ENCODE assay signal across 1 cellular context in the genomic region with DNA sequence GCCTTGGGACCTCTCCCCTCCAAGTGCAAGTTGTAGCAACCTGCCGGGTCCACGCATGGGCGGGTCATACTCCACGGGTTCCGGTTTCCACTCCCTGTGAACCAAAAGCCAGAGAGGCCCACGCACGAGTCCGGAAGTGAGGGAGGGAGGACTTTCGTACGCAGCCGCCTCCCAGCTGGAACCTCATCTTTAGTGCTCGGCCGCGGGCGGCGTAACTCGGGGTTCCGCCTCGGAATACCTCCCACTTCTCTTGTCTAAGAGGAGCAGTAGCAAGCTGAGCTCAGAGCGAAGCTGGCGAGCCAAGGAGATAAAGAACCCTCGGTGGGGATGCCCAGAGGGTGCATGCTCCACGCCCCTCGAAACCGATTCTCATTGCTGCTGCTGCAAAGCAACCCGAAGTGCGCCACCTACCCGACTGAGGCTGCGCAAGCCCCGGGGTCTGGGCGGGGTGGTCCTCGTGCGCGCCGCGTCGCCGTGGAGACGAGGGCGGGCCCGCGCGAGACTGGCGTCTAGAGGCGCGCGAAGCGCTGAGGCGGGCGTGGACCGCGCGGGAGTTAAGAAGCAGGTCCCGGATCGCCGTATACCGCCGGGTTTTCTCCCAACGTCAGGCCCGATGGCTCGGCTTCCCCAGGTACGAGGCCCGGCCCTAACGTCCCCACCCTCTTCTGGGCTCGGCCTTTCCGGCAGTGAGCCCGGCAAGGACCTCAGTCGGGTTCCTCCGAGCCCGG.
TF ChIP-seq lines count a peak whose summit lies in the region.

A gene with protein sequence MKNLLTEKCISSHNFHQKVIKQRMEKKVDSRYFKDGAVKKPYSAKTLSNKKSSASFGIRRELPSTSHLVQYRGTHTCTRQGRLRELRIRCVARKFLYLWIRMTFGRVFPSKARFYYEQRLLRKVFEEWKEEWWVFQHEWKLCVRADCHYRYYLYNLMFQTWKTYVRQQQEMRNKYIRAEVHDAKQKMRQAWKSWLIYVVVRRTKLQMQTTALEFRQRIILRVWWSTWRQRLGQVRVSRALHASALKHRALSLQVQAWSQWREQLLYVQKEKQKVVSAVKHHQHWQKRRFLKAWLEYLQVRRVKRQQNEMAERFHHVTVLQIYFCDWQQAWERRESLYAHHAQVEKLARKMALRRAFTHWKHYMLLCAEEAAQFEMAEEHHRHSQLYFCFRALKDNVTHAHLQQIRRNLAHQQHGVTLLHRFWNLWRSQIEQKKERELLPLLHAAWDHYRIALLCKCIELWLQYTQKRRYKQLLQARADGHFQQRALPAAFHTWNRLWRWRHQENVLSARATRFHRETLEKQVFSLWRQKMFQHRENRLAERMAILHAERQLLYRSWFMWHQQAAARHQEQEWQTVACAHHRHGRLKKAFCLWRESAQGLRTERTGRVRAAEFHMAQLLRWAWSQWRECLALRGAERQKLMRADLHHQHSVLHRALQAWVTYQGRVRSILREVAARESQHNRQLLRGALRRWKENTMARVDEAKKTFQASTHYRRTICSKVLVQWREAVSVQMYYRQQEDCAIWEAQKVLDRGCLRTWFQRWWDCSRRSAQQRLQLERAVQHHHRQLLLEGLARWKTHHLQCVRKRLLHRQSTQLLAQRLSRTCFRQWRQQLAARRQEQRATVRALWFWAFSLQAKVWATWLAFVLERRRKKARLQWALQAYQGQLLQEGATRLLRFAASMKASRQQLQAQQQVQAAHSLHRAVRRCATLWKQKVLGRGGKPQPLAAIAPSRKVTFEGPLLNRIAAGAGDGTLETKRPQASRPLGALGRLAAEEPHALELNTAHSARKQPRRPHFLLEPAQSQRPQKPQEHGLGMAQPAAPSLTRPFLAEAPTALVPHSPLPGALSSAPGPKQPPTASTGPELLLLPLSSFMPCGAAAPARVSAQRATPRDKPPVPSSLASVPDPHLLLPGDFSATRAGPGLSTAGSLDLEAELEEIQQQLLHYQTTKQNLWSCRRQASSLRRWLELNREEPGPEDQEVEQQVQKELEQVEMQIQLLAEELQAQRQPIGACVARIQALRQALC (plus strand): TSS at position 530 of the 728 bp plus-strand sequence. CDS start 11,749 bp downstream, outside the sequence.

TF ChIP-seq in HepG2, 621 proteins besides CTCF, POLR2A, EP300 and RAD21 (continued from another document and continues in another):
- TF ChIP-seq, protein P1, sequence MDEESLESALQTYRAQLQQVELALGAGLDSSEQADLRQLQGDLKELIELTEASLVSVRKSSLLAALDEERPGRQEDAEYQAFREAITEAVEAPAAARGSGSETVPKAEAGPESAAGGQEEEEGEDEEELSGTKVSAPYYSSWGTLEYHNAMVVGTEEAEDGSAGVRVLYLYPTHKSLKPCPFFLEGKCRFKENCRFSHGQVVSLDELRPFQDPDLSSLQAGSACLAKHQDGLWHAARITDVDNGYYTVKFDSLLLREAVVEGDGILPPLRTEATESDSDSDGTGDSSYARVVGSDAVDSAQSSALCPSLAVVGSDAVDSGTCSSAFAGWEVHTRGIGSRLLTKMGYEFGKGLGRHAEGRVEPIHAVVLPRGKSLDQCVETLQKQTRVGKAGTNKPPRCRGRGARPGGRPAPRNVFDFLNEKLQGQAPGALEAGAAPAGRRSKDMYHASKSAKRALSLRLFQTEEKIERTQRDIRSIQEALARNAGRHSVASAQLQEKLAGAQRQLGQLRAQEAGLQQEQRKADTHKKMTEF (CRISPR knock-in tag; IDR thresholded peaks at IDR 0.05) = 0 out of 2 replicates have a peak, but pooled peaks have one; percentile 43
- TF ChIP-seq, protein P2, sequence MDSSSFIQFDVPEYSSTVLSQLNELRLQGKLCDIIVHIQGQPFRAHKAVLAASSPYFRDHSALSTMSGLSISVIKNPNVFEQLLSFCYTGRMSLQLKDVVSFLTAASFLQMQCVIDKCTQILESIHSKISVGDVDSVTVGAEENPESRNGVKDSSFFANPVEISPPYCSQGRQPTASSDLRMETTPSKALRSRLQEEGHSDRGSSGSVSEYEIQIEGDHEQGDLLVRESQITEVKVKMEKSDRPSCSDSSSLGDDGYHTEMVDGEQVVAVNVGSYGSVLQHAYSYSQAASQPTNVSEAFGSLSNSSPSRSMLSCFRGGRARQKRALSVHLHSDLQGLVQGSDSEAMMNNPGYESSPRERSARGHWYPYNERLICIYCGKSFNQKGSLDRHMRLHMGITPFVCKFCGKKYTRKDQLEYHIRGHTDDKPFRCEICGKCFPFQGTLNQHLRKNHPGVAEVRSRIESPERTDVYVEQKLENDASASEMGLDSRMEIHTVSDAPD (CRISPR knock-in tag; IDR thresholded peaks at IDR 0.05) = no peak
- TF ChIP-seq, protein P3, sequence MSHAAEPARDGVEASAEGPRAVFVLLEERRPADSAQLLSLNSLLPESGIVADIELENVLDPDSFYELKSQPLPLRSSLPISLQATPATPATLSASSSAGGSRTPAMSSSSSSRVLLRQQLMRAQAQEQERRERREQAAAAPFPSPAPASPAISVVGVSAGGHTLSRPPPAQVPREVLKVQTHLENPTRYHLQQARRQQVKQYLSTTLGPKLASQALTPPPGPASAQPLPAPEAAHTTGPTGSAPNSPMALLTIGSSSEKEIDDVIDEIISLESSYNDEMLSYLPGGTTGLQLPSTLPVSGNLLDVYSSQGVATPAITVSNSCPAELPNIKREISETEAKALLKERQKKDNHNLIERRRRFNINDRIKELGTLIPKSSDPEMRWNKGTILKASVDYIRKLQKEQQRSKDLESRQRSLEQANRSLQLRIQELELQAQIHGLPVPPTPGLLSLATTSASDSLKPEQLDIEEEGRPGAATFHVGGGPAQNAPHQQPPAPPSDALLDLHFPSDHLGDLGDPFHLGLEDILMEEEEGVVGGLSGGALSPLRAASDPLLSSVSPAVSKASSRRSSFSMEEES (CRISPR knock-in tag; IDR thresholded peaks at IDR 0.05) = 0 out of 2 replicates have a peak, but pooled peaks have one; percentile 28
- no peak for TF ChIP-seq RFX5 (IDR thresholded peaks at IDR 0.05; ENCODE audit: low read depth, low read length)
- no peak for TF ChIP-seq ZNF510 (CRISPR knock-in tag; IDR thresholded peaks at IDR 0.05; ENCODE audit: low read depth)
- TF ChIP-seq ZNF674 (CRISPR knock-in tag; IDR thresholded peaks at IDR 0.05; ENCODE audit: low read depth) = no peak
- no peak for TF ChIP-seq ZBTB1 (CRISPR knock-in tag; IDR thresholded peaks at IDR 0.05; ENCODE audit: borderline replicate concordance)
- no peak for TF ChIP-seq GATA4 (IDR thresholded peaks at IDR 0.05; ENCODE audit: borderline replicate concordance, low read depth)
- TF ChIP-seq SRSF9 (IDR thresholded peaks at IDR 0.05; ENCODE audit: borderline replicate concordance, insufficient read depth, low read depth, low read length, poor library complexity, severe bottlenecking) = no peak
- no peak for TF ChIP-seq NCOA5 (CRISPR knock-in tag; IDR thresholded peaks at IDR 0.05)
- TF ChIP-seq ZNF441 (CRISPR knock-in tag; IDR thresholded peaks at IDR 0.05; ENCODE audit: borderline replicate concordance) = no peak; the same call in 1 of the 2 replicates
- no peak for TF ChIP-seq MIXL1 (CRISPR knock-in tag; IDR thresholded peaks at IDR 0.05)
- no peak for TF ChIP-seq ARNT2 (CRISPR knock-in tag; IDR thresholded peaks at IDR 0.05; ENCODE audit: low read depth)
- peak; percentile 84 for TF ChIP-seq RFX1 (IDR thresholded peaks at IDR 0.05)
- no peak for TF ChIP-seq PAWR (CRISPR knock-in tag; IDR thresholded peaks at IDR 0.05; ENCODE audit: borderline replicate concordance)
- TF ChIP-seq MIER3 (CRISPR knock-in tag; IDR thresholded peaks at IDR 0.05; ENCODE audit: borderline replicate concordance) = 0 out of 2 replicates have a peak, but pooled peaks have one; percentile 33
- TF ChIP-seq, protein P4, sequence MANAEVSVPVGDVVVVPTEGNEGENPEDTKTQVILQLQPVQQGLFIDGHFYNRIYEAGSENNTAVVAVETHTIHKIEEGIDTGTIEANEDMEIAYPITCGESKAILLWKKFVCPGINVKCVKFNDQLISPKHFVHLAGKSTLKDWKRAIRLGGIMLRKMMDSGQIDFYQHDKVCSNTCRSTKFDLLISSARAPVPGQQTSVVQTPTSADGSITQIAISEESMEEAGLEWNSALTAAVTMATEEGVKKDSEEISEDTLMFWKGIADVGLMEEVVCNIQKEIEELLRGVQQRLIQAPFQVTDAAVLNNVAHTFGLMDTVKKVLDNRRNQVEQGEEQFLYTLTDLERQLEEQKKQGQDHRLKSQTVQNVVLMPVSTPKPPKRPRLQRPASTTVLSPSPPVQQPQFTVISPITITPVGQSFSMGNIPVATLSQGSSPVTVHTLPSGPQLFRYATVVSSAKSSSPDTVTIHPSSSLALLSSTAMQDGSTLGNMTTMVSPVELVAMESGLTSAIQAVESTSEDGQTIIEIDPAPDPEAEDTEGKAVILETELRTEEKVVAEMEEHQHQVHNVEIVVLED (CRISPR knock-in tag; IDR thresholded peaks at IDR 0.05; ENCODE audit: borderline replicate concordance) = peak; percentile 62; the same call in 1 of the 2 replicates
- TF ChIP-seq, protein P5, sequence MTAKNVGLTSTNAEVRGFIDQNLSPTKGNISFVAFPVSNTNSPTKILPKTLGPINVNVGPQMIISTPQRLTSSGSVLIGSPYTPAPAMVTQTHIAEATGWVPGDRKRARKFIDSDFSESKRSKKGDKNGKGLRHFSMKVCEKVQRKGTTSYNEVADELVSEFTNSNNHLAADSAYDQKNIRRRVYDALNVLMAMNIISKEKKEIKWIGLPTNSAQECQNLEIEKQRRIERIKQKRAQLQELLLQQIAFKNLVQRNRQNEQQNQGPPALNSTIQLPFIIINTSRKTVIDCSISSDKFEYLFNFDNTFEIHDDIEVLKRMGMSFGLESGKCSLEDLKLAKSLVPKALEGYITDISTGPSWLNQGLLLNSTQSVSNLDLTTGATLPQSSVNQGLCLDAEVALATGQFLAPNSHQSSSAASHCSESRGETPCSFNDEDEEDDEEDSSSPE (CRISPR knock-in tag; IDR thresholded peaks at IDR 0.05) = peak; percentile 86
- TF ChIP-seq ZKSCAN5 (CRISPR knock-in tag; IDR thresholded peaks at IDR 0.05) = no peak; the same call in 1 of the 2 replicates
- TF ChIP-seq BRD4 (CRISPR knock-in tag; IDR thresholded peaks at IDR 0.05) = no peak
- TF ChIP-seq, protein P6, sequence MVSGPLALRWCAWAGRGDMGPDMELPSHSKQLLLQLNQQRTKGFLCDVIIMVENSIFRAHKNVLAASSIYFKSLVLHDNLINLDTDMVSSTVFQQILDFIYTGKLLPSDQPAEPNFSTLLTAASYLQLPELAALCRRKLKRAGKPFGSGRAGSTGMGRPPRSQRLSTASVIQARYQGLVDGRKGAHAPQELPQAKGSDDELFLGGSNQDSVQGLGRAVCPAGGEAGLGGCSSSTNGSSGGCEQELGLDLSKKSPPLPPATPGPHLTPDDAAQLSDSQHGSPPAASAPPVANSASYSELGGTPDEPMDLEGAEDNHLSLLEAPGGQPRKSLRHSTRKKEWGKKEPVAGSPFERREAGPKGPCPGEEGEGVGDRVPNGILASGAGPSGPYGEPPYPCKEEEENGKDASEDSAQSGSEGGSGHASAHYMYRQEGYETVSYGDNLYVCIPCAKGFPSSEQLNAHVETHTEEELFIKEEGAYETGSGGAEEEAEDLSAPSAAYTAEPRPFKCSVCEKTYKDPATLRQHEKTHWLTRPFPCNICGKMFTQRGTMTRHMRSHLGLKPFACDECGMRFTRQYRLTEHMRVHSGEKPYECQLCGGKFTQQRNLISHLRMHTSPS (CRISPR knock-in tag; IDR thresholded peaks at IDR 0.05; ENCODE audit: low read depth) = no peak
- TF ChIP-seq MAF1 (CRISPR knock-in tag; IDR thresholded peaks at IDR 0.05; ENCODE audit: borderline replicate concordance) = no peak; the same call in 1 of the 2 replicates
- TF ChIP-seq MTF2 (CRISPR knock-in tag; IDR thresholded peaks at IDR 0.05; ENCODE audit: borderline replicate concordance) = no peak; the same call in 1 of the 2 replicates
- peak; percentile 9; the same call in 1 of the 2 replicates for TF ChIP-seq FOXA3 (CRISPR knock-in tag; IDR thresholded peaks at IDR 0.05)
- 0 out of 2 replicates have a peak, but pooled peaks have one; percentile 25 for TF ChIP-seq IRF2 (CRISPR knock-in tag; IDR thresholded peaks at IDR 0.05)
- TF ChIP-seq KLF9 (CRISPR knock-in tag; IDR thresholded peaks at IDR 0.05; ENCODE audit: low read depth) = peak; percentile 52; the same call in 1 of the 2 replicates
- TF ChIP-seq SP5 (CRISPR knock-in tag; IDR thresholded peaks at IDR 0.05; ENCODE audit: borderline replicate concordance, low read depth) = 0 out of 2 replicates have a peak, but pooled peaks have one; percentile 41
- TF ChIP-seq, protein P7, sequence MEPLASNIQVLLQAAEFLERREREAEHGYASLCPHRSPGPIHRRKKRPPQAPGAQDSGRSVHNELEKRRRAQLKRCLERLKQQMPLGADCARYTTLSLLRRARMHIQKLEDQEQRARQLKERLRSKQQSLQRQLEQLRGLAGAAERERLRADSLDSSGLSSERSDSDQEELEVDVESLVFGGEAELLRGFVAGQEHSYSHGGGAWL (CRISPR knock-in tag; IDR thresholded peaks at IDR 0.05) = peak; percentile 75
- TF ChIP-seq, protein P8, sequence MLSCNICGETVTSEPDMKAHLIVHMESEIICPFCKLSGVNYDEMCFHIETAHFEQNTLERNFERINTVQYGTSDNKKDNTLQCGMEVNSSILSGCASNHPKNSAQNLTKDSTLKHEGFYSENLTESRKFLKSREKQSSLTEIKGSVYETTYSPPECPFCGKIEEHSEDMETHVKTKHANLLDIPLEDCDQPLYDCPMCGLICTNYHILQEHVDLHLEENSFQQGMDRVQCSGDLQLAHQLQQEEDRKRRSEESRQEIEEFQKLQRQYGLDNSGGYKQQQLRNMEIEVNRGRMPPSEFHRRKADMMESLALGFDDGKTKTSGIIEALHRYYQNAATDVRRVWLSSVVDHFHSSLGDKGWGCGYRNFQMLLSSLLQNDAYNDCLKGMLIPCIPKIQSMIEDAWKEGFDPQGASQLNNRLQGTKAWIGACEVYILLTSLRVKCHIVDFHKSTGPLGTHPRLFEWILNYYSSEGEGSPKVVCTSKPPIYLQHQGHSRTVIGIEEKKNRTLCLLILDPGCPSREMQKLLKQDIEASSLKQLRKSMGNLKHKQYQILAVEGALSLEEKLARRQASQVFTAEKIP (CRISPR knock-in tag; IDR thresholded peaks at IDR 0.05; ENCODE audit: borderline replicate concordance) = 0 out of 2 replicates have a peak, but pooled peaks have one; percentile 27
- no peak for TF ChIP-seq NFKBIZ (CRISPR knock-in tag; IDR thresholded peaks at IDR 0.05)
- 0 out of 2 replicates have a peak, but pooled peaks have one; percentile 40 for TF ChIP-seq ZNF773 (CRISPR knock-in tag; IDR thresholded peaks at IDR 0.05; ENCODE audit: borderline replicate concordance)
- TF ChIP-seq ETV5 (CRISPR knock-in tag; IDR thresholded peaks at IDR 0.05; ENCODE audit: borderline replicate concordance) = peak; percentile 81
- no peak for TF ChIP-seq ZSCAN20 (CRISPR knock-in tag; IDR thresholded peaks at IDR 0.05; ENCODE audit: borderline replicate concordance)
- TF ChIP-seq ZSCAN22 (CRISPR knock-in tag; IDR thresholded peaks at IDR 0.05) = no peak
- TF ChIP-seq ZNF629 (CRISPR knock-in tag; conservative IDR thresholded peaks at IDR 0.05) = no peak; the same call in 1 of the 2 replicates
- TF ChIP-seq SOX6 (IDR thresholded peaks at IDR 0.05) = no peak
- peak; percentile 62 for TF ChIP-seq SOX6 (CRISPR knock-in tag; IDR thresholded peaks at IDR 0.05)
- TF ChIP-seq JARID2 (CRISPR knock-in tag; IDR thresholded peaks at IDR 0.05; ENCODE audit: insufficient replicate concordance) = no peak
- TF ChIP-seq, protein P9, sequence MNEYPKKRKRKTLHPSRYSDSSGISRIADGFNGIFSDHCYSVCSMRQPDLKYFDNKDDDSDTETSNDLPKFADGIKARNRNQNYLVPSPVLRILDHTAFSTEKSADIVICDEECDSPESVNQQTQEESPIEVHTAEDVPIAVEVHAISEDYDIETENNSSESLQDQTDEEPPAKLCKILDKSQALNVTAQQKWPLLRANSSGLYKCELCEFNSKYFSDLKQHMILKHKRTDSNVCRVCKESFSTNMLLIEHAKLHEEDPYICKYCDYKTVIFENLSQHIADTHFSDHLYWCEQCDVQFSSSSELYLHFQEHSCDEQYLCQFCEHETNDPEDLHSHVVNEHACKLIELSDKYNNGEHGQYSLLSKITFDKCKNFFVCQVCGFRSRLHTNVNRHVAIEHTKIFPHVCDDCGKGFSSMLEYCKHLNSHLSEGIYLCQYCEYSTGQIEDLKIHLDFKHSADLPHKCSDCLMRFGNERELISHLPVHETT (CRISPR knock-in tag; conservative IDR thresholded peaks at IDR 0.05) = 0 out of 2 replicates have a peak, but pooled peaks have one; percentile 52
